15 cellular contexts compared by ENCODE assay signal in genomic region chr2:191352536-191352935, GRCh38.
DNase-seq lines count a peak whose midpoint lies in the region; ATAC-seq, FAIRE-seq and TF ChIP-seq lines count a peak whose summit lies in the region.
"Had no signal": no experiment of that assay in that cellular context is flagged by ENCODE, and none has a peak within 500 bp of the region (broad histone marks: within the 10 kb centered on the region; RNA-seq: fewer than 3 reads in every experiment).

No MANE protein-coding gene starts in this region.

- POLR2A ChIA-PET in AG04450 (lab: Yijun Ruan, JAX) = interaction anchor here (1.8 kb wide), 1 partner anchor 10 kb away, joined by 9 read pairs; no protein-coding TSS in a partner anchor

- peaks cover 1% of the 10 kb centered on the region for H3K36me3 Mint-ChIP-seq in activated T-cell treated with anti-CD3 and anti-CD28 coated beads, Interleukin-2, amount 50 U/mL, for 4 hours (ENCODE audit: insufficient read depth)

- ATAC-seq in activated T-cell treated with anti-CD3 and anti-CD28 coated beads, Interleukin-2, amount 50 U/mL, for 4 hours = no peak

- DNase-seq in AG04450 (ENCODE audit: low read depth, low spot score) (peak; percentile 37), HTR-8/SVneo (ENCODE audit: insufficient read length, low spot score) (peak; percentile 40), astrocyte of the hippocampus (ENCODE audit: low read depth, low spot score) (peak; percentile 84), glomerular visceral epithelial cell (ENCODE audit: extremely low spot score) (peak; percentile 66), GOT3 (lab: John Stamatoyannopoulos, UW) (no peak), SIG-M5 treated with dmso at 0.1 percent for 504 hours (lab: John Stamatoyannopoulos, UW; ENCODE audit: unreplicated experiment) (no peak), LoVo (ENCODE audit: low spot score) (no peak)
- DNase-seq in activated T-cell treated with anti-CD3 and anti-CD28 coated beads, Interleukin-2, amount 50 U/mL, for 4 hours = no peak
- DNase-seq: activated T-cell treated with anti-CD3 and anti-CD28 coated beads, Interleukin-2, amount 50 U/mL, for 48 hours; NCI-H2029 treated with DMSO at 0.1 percent for 48 hours; NK-92 treated with Interleukin-12 subunit alpha and Interleukin-12 subunit beta, amount 100 ng/mL, for 24 hours; stimulated activated CD4-positive, alpha-beta T cell treated with anti-CD3 and anti-CD28 coated beads, Interleukin-4, amount 100 ng/mL, for 24 hours; stimulated activated naive CD4-positive, alpha-beta T cell had no signal

- H3K27ac ChIP-seq in AG04450 (ENCODE audit: low read depth, low read length) = no peak overlapping the region
- H3K27ac ChIP-seq: BLaER1 had no signal

- TF ChIP-seq CTCF in AG04450 (IDR thresholded peaks at IDR 0.05; ENCODE audit: low read depth, low read length) = no peak

- H3K4me3 Mint-ChIP-seq in activated T-cell treated with anti-CD3 and anti-CD28 coated beads, Interleukin-2, amount 50 U/mL, for 4 hours = no peak overlapping the region

- FAIRE-seq in HTR-8/SVneo (lab: Jason Lieb, UNC) = peak; percentile 55

- no peaks in the 10 kb centered on the region for H3K9me3 Mint-ChIP-seq in activated T-cell treated with anti-CD3 and anti-CD28 coated beads, Interleukin-2, amount 50 U/mL, for 4 hours

- no peaks in the 10 kb centered on the region for H3K4me1 Mint-ChIP-seq in activated T-cell treated with anti-CD3 and anti-CD28 coated beads, Interleukin-2, amount 50 U/mL, for 4 hours (ENCODE audit: low read depth)

- no peak overlapping the region for H3K4me3 ChIP-seq in AG04450 (ENCODE audit: low read depth, low read length)
- H3K4me3 ChIP-seq: BLaER1 had no signal

- H3K9me3 ChIP-seq in AG04450 (ENCODE audit: control insufficient read depth, insufficient read depth, low read length) = no peaks in the 10 kb centered on the region; the same call in 1 of the 2 replicates
- H3K9me3 ChIP-seq: BLaER1 had no signal

- H3K27me3 Mint-ChIP-seq in activated T-cell treated with anti-CD3 and anti-CD28 coated beads, Interleukin-2, amount 50 U/mL, for 4 hours (ENCODE audit: low read depth) = peaks cover 7% of the 10 kb centered on the region
- H3K27me3 Mint-ChIP-seq: progenitor cell of endocrine pancreas had no signal

- CTCF ChIA-PET in AG04450 (lab: Charles Lee) = interaction anchor here (0.9 to 1.3 kb wide), 3 partner anchors 9 to 301 kb away, joined by 3 to 5 read pairs (median 4); no protein-coding TSS in a partner anchor

- no peaks in the 10 kb centered on the region for H3K27me3 ChIP-seq in AG04450 (ENCODE audit: control insufficient read depth, insufficient read depth, low read length)
- H3K27me3 ChIP-seq: BLaER1 had no signal

Comparison
In these comparisons a context has a peak if more than half of its experiments do, and no peak if none do; other contexts are left out.
1. DNase-seq: peak in AG04450 (single experiment), HTR-8/SVneo (single experiment), astrocyte of the hippocampus (single experiment) and glomerular visceral epithelial cell (single experiment); none in activated T-cell treated with anti-CD3 and anti-CD28 coated beads, Interleukin-2, amount 50 U/mL, for 4 hours (single experiment), GOT3 (single experiment), SIG-M5 treated with dmso at 0.1 percent for 504 hours (single experiment) and LoVo (single experiment).